In the genomic region with DNA sequence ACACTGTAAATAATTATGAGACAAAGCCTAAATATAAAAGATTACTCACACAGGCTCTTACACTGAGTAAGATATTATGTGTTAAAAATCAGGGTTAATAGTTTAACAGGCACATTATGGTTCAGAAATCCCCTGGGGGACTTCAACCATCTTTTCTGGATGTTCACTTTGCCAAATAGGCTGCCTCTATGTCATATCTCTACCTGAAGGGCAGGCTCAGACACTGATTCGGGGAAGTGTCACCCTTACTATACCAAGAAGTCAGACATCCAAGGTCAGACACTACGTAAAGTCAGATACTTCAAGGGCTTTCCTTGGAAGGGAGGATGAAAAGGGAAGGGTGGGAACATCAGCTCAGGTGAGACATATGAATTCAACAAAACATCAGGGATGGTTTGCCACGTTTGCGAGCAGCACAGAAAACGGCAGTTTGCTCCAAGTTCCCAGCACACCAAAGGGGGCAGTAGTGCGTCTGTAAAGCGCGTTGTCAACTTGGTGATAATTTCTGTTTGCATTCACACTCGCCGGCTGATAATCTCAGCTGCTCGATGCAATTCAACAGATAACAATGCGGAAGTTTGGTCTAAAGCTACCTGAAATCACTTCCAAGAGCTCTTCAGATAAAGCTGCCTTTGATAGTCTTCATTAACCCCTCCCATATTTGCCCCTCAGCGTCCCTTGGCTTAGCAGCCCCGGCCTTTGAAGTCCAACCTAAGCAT, we compare ENCODE assay signal across 8 cellular contexts. TPM values are rescaled to one million over a fixed set of nuclear protein-coding genes. Genes with fewer than 3 reads are reported as not detected.
DNase-seq lines count a peak whose midpoint lies in the region; TF ChIP-seq lines count a peak whose summit lies in the region.

No MANE protein-coding gene starts in this region.

- DNase-seq in G401 (ENCODE audit: low spot score) (peak; percentile 40), H4 (ENCODE audit: low spot score) (peak; percentile 21), LHCN-M2 (ENCODE audit: low read depth) (peak; percentile 91), SHP77 treated with DMSO at 0.1 percent for 48 hours (lab: John Stamatoyannopoulos, UW) (peak; percentile 44), glutamatergic neuron (peak; percentile 64), osteoblast (ENCODE audit: insufficient read length, low spot score, missing footprints) (peak; percentile 79)
- DNase-seq in activated naive CD4-positive, alpha-beta T cell treated with anti-CD3 and anti-CD28 coated beads, Interleukin-2, amount 50 U/mL, for 16 hours = peak; percentile 78

- peak overlapping the region; percentile 95 for H3K4me2 ChIP-seq in osteoblast (ENCODE audit: insufficient read depth, low read length)

- H3K27ac Mint-ChIP-seq in glutamatergic neuron (ENCODE audit: unreplicated experiment) = no peak overlapping the region

- H3K4me3 ChIP-seq in osteoblast (ENCODE audit: insufficient read depth, low read length) (peak overlapping the region; percentile 78), thymus (ENCODE audit: low read length) (peak overlapping the region; percentile 58)

- H3K27me3 ChIP-seq in osteoblast (ENCODE audit: insufficient read depth, low read length) (peaks cover 9% of the 10 kb centered on the region), thymus (ENCODE audit: control insufficient read depth, insufficient read depth) (no peaks in the 10 kb centered on the region)

- no peaks in the 10 kb centered on the region for H3K79me2 ChIP-seq in osteoblast (ENCODE audit: insufficient read depth, low read length)

- H3K4me3 Mint-ChIP-seq in glutamatergic neuron (ENCODE audit: unreplicated experiment) = no peak overlapping the region

- no peaks in the 10 kb centered on the region for H3K9me3 ChIP-seq in osteoblast (ENCODE audit: low read depth, low read length)
- H3K9me3 ChIP-seq in thymus (ENCODE audit: control insufficient read depth) = no peaks in the 10 kb centered on the region

- H3K4me1 ChIP-seq in osteoblast (ENCODE audit: insufficient read depth, low read length) (peaks cover 8% of the 10 kb centered on the region), thymus (ENCODE audit: control insufficient read depth, insufficient read depth, low read length) (peaks cover 5% of the 10 kb centered on the region)

- peaks cover 8% of the 10 kb centered on the region for H3K36me3 Mint-ChIP-seq in glutamatergic neuron (ENCODE audit: unreplicated experiment)

- H4K20me1 ChIP-seq in osteoblast (ENCODE audit: insufficient read depth, low read length) = no peaks in the 10 kb centered on the region

- H3K36me3 ChIP-seq in osteoblast (ENCODE audit: insufficient read depth, low read length) (no peaks in the 10 kb centered on the region), thymus (ENCODE audit: control insufficient read depth, insufficient read depth) (no peaks in the 10 kb centered on the region)

- peaks cover 8% of the 10 kb centered on the region for H3K4me1 Mint-ChIP-seq in glutamatergic neuron (ENCODE audit: low read depth, unreplicated experiment)

- H3K27ac ChIP-seq in osteoblast (ENCODE audit: low read depth, low read length) (peak overlapping the region; percentile 63), thymus (ENCODE audit: low read depth) (peak overlapping the region; percentile 97)

- TF ChIP-seq CTCF in glutamatergic neuron (IDR thresholded peaks at IDR 0.05; ENCODE audit: partially characterized antibody, unreplicated experiment) (peak; percentile 56), osteoblast (IDR thresholded peaks at IDR 0.05; ENCODE audit: extremely low read depth, low read depth, low read length) (peak; percentile 86)

- H3K27me3 Mint-ChIP-seq in glutamatergic neuron (ENCODE audit: unreplicated experiment) = peaks cover 4% of the 10 kb centered on the region

- H3K9me3 Mint-ChIP-seq in glutamatergic neuron (ENCODE audit: unreplicated experiment) = peaks cover 7% of the 10 kb centered on the region

- 6% methylated on average over 14 of the region's 14 CpGs for WGBS in thymus

- in situ Hi-C loops in G401 (cut with HindIII; ENCODE audit: low sequenced_read_pairs) = no loop called here

- H2AFZ ChIP-seq in osteoblast (ENCODE audit: low read length) = peak overlapping the region; percentile 92

RNA-seq across cellular contexts. Expression of gene RASGRP3, which starts 0.9 kb away (rescaled TPM):
- 2.7 and 5.4 TPM in 2 replicates for total RNA-seq in G401 (2014; rRNA removed; shearing (Covaris generic))
- 3.2 and 6.3 TPM in 2 replicates for total RNA-seq in H4 (2014; rRNA removed; shearing (Covaris generic))
- 6.1 and 9.4 TPM in 2 replicates for total RNA-seq in LHCN-M2 (2014; rRNA removed)
- 2.7 TPM for polyA plus RNA-seq in LHCN-M2 (2012)
- not detected for total RNA-seq in glutamatergic neuron (ENCODE audit: unreplicated experiment)
- 0.72 and 1.5 TPM in 2 replicates for total RNA-seq in osteoblast
- polyA plus RNA-seq in thymus = 8.2 TPM

Comparison
In these comparisons a context has a peak if more than half of its experiments do, and no peak if none do; other contexts are left out.
1. Peak in every context shown above with its lines: DNase-seq, H3K4me3 ChIP-seq and H3K27ac ChIP-seq.
2. DNase-seq: peak in every context shown above with its lines; median percentile 91 in LHCN-M2; 79 in osteoblast; 78 in activated naive CD4-positive, alpha-beta T cell treated with anti-CD3 and anti-CD28 coated beads, Interleukin-2, amount 50 U/mL, for 16 hours; 64 in glutamatergic neuron; 44 in SHP77 treated with DMSO at 0.1 percent for 48 hours; 40 in G401; 21 in H4.